ENCODE assay signal across 3 cellular contexts in the genomic region with DNA sequence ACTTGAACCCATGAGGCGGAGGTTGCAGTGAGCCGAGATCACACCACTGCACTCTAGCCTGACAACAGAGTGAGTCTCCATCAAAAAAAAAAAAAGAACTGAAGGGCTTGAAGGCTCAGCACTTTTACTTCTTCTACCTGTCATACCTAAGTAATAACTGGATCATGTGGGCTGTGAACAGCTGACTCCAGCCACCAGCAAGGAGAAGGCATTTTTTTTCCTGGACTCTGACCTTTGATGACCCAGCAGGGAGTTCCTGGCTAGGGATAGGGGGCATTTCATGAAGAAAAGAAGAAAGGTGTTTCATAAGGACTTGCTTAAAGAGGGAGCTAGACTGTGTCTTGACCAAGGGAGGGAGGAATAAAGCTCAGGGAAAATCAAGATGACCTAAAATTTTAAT.
"Had no signal": no experiment of that assay in that cellular context is flagged by ENCODE, and none has a peak within 500 bp of the region (broad histone marks: within the 10 kb centered on the region; RNA-seq: fewer than 3 reads in every experiment).

No MANE protein-coding gene starts in this region.

- ATAC-seq: GM12878 had no signal

- DNase-seq: GDM1, GF-D8 had no signal

- H3K4me3 ChIP-seq: GM12878 had no signal
